ENCODE assay signal across 18 cellular contexts in the genomic region with DNA sequence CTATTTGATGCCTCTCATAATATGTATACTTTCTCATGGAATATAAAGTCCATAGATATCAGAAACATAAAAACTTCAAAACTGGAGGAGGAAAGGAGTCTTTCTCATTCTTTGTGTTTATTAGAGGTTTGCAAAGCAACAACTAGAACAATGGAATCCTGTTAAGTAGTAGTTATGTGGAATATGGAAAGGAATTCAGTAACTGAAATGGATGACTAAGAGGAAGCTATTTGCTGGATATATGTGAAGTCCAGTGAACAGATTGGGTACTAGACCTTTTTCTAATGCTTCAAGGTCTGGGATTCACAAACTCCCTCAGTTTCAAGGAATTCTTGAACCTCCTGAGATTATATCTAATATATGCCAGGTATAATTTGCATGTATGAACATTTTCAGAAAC.
"Had no signal": no experiment of that assay in that cellular context is flagged by ENCODE, and none has a peak within 500 bp of the region (broad histone marks: within the 10 kb centered on the region; RNA-seq: fewer than 3 reads in every experiment).

No MANE protein-coding gene starts in this region.

- DNase-seq: activated CD4-positive, alpha-beta T cell treated with anti-CD3 and anti-CD28 coated beads, Interleukin-2, amount 50 U/mL, for 4 hours; activated gamma-delta T cell; effector memory CD8-positive, alpha-beta T cell; mesenchymal stem cell; naive thymus-derived CD8-positive, alpha-beta T cell; pancreas; stimulated activated CD4-positive, alpha-beta T cell treated with anti-CD3 and anti-CD28 coated beads, Interleukin-4, amount 100 ng/mL, for 4 hours; upper lobe of right lung had no signal

- H3K27ac Mint-ChIP-seq: activated naive CD4-positive, alpha-beta T cell treated with anti-CD3 and anti-CD28 coated beads, Interleukin-2, amount 50 U/mL, for 24 hours; dendritic cell treated with granulocyte-macrophage colony-stimulating factor and Interleukin-4, amounts not matched to agents 40 ng/mL and 50 ng/mL, for 4 days; effector memory CD8-positive, alpha-beta T cell; naive thymus-derived CD8-positive, alpha-beta T cell; stimulated activated memory B cell treated with anti-CD40 and anti-IgM and Interleukin-4, amounts not matched to agents 10 μg/mL and 1 μg/mL and 100 μg/mL, for 72 hours; T-helper 2 cell treated with Interferon-gamma antibody and Interleukin-4, amounts not matched to agents 5 μg/mL and 100 μg/mL, for 36 hours had no signal

- H3K36me3 ChIP-seq: ascending aorta, pancreas, thoracic aorta, upper lobe of right lung had no signal

- H3K36me3 Mint-ChIP-seq: activated naive CD4-positive, alpha-beta T cell treated with anti-CD3 and anti-CD28 coated beads, Interleukin-2, amount 50 U/mL, for 24 hours; naive thymus-derived CD8-positive, alpha-beta T cell; stimulated activated memory B cell treated with anti-CD40 and anti-IgM and Interleukin-4, amounts not matched to agents 10 μg/mL and 1 μg/mL and 100 μg/mL, for 72 hours had no signal

- ATAC-seq: effector memory CD8-positive, alpha-beta T cell; naive thymus-derived CD8-positive, alpha-beta T cell; pancreas; sciatic nerve; upper lobe of right lung had no signal

- H3K4me1 Mint-ChIP-seq: activated naive CD4-positive, alpha-beta T cell treated with anti-CD3 and anti-CD28 coated beads, Interleukin-2, amount 50 U/mL, for 24 hours; naive thymus-derived CD8-positive, alpha-beta T cell; stimulated activated memory B cell treated with anti-CD40 and anti-IgM and Interleukin-4, amounts not matched to agents 10 μg/mL and 1 μg/mL and 100 μg/mL, for 72 hours had no signal

- H3K27me3 ChIP-seq: ascending aorta, pancreas, upper lobe of right lung had no signal

- H3K4me3 ChIP-seq: ascending aorta, pancreas, thoracic aorta, upper lobe of right lung had no signal

- H3K27me3 Mint-ChIP-seq: activated naive CD4-positive, alpha-beta T cell treated with anti-CD3 and anti-CD28 coated beads, Interleukin-2, amount 50 U/mL, for 24 hours; dendritic cell treated with granulocyte-macrophage colony-stimulating factor and Interleukin-4, amounts not matched to agents 40 ng/mL and 50 ng/mL, for 4 days; effector memory CD8-positive, alpha-beta T cell had no signal

- FAIRE-seq: frontal cortex, pancreas, TTC549 had no signal

- H3K9me3 ChIP-seq: ascending aorta, pancreas, thoracic aorta, upper lobe of right lung had no signal

- H3K4me3 Mint-ChIP-seq: activated naive CD4-positive, alpha-beta T cell treated with anti-CD3 and anti-CD28 coated beads, Interleukin-2, amount 50 U/mL, for 24 hours; dendritic cell treated with granulocyte-macrophage colony-stimulating factor and Interleukin-4, amounts not matched to agents 40 ng/mL and 50 ng/mL, for 4 days; effector memory CD8-positive, alpha-beta T cell; naive thymus-derived CD8-positive, alpha-beta T cell; stimulated activated memory B cell treated with anti-CD40 and anti-IgM and Interleukin-4, amounts not matched to agents 10 μg/mL and 1 μg/mL and 100 μg/mL, for 72 hours; T-helper 2 cell treated with Interferon-gamma antibody and Interleukin-4, amounts not matched to agents 5 μg/mL and 100 μg/mL, for 36 hours had no signal

- H3K27ac ChIP-seq: ascending aorta, epithelial cell of prostate, pancreas, thoracic aorta, upper lobe of right lung had no signal

- H3K4me1 ChIP-seq: ascending aorta, pancreas, upper lobe of right lung had no signal

- H3K9me3 Mint-ChIP-seq: activated naive CD4-positive, alpha-beta T cell treated with anti-CD3 and anti-CD28 coated beads, Interleukin-2, amount 50 U/mL, for 24 hours; stimulated activated memory B cell treated with anti-CD40 and anti-IgM and Interleukin-4, amounts not matched to agents 10 μg/mL and 1 μg/mL and 100 μg/mL, for 72 hours; T-helper 2 cell treated with Interferon-gamma antibody and Interleukin-4, amounts not matched to agents 5 μg/mL and 100 μg/mL, for 36 hours had no signal
